ENCODE assay signal across 2 cellular contexts in genomic region chr15:23686466-23687142, GRCh38.
TF ChIP-seq lines count a peak whose summit lies in the region.

No MANE protein-coding gene starts in this region.

TF ChIP-seq in liver, 16 proteins besides CTCF, POLR2A, EP300 and RAD21:
- TF ChIP-seq SP1 (IDR thresholded peaks at IDR 0.05) = no peak
- no peak for TF ChIP-seq FOXA1 (IDR thresholded peaks at IDR 0.05)
- no peak for TF ChIP-seq NR2F2 (IDR thresholded peaks at IDR 0.05)
- TF ChIP-seq JUND (IDR thresholded peaks at IDR 0.05) = no peak
- no peak for TF ChIP-seq EGR1 (IDR thresholded peaks at IDR 0.05; ENCODE audit: low read depth in 2 of 2)
- no peak for TF ChIP-seq FOXA2 (IDR thresholded peaks at IDR 0.05)
- TF ChIP-seq GABPA (IDR thresholded peaks at IDR 0.05 in 1 of 2, conservative IDR thresholded peaks at IDR 0.05 in 1 of 2) = no peak
- TF ChIP-seq TAF1 (conservative IDR thresholded peaks at IDR 0.05) = no peak
- no peak for TF ChIP-seq RXRA (IDR thresholded peaks at IDR 0.05)
- TF ChIP-seq, protein P1, sequence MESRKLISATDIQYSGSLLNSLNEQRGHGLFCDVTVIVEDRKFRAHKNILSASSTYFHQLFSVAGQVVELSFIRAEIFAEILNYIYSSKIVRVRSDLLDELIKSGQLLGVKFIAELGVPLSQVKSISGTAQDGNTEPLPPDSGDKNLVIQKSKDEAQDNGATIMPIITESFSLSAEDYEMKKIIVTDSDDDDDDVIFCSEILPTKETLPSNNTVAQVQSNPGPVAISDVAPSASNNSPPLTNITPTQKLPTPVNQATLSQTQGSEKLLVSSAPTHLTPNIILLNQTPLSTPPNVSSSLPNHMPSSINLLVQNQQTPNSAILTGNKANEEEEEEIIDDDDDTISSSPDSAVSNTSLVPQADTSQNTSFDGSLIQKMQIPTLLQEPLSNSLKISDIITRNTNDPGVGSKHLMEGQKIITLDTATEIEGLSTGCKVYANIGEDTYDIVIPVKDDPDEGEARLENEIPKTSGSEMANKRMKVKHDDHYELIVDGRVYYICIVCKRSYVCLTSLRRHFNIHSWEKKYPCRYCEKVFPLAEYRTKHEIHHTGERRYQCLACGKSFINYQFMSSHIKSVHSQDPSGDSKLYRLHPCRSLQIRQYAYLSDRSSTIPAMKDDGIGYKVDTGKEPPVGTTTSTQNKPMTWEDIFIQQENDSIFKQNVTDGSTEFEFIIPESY (IDR thresholded peaks at IDR 0.05) = no peak
- no peak for TF ChIP-seq HNF4G (IDR thresholded peaks at IDR 0.05)
- no peak for TF ChIP-seq ATF3 (IDR thresholded peaks at IDR 0.05)
- TF ChIP-seq, protein P2, sequence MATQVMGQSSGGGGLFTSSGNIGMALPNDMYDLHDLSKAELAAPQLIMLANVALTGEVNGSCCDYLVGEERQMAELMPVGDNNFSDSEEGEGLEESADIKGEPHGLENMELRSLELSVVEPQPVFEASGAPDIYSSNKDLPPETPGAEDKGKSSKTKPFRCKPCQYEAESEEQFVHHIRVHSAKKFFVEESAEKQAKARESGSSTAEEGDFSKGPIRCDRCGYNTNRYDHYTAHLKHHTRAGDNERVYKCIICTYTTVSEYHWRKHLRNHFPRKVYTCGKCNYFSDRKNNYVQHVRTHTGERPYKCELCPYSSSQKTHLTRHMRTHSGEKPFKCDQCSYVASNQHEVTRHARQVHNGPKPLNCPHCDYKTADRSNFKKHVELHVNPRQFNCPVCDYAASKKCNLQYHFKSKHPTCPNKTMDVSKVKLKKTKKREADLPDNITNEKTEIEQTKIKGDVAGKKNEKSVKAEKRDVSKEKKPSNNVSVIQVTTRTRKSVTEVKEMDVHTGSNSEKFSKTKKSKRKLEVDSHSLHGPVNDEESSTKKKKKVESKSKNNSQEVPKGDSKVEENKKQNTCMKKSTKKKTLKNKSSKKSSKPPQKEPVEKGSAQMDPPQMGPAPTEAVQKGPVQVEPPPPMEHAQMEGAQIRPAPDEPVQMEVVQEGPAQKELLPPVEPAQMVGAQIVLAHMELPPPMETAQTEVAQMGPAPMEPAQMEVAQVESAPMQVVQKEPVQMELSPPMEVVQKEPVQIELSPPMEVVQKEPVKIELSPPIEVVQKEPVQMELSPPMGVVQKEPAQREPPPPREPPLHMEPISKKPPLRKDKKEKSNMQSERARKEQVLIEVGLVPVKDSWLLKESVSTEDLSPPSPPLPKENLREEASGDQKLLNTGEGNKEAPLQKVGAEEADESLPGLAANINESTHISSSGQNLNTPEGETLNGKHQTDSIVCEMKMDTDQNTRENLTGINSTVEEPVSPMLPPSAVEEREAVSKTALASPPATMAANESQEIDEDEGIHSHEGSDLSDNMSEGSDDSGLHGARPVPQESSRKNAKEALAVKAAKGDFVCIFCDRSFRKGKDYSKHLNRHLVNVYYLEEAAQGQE (IDR thresholded peaks at IDR 0.05) = no peak
- TF ChIP-seq, protein P3, sequence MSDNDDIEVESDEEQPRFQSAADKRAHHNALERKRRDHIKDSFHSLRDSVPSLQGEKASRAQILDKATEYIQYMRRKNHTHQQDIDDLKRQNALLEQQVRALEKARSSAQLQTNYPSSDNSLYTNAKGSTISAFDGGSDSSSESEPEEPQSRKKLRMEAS (IDR thresholded peaks at IDR 0.05) = no peak
- TF ChIP-seq YY1 (IDR thresholded peaks at IDR 0.05) = no peak
- TF ChIP-seq HNF4A (conservative IDR thresholded peaks at IDR 0.05) = no peak

TF ChIP-seq in HepG2, 621 proteins besides CTCF, POLR2A, EP300 and RAD21:
- TF ChIP-seq KAT2B (IDR thresholded peaks at IDR 0.05; ENCODE audit: borderline replicate concordance, low read depth, low read length) (no peak), TFDP2 (CRISPR knock-in tag; IDR thresholded peaks at IDR 0.05) (no peak), RBAK (CRISPR knock-in tag; IDR thresholded peaks at IDR 0.05) (no peak), HOXA5 (CRISPR knock-in tag; IDR thresholded peaks at IDR 0.05) (no peak), FLYWCH1 (CRISPR knock-in tag; IDR thresholded peaks at IDR 0.05) (no peak), SPEN (CRISPR knock-in tag; IDR thresholded peaks at IDR 0.05; ENCODE audit: low read depth) (no peak)
